ENCODE assay signal across 8 cellular contexts in genomic region chr1:156337052-156337887, GRCh38. TPM values are rescaled to one million over a fixed set of nuclear protein-coding genes. Genes with fewer than 3 reads are reported as not detected.
A peak's percentile ranks its signal among the peaks of the same experiment; 100 is the strongest.
DNase-seq lines count a peak whose midpoint lies in the region; ATAC-seq and TF ChIP-seq lines count a peak whose summit lies in the region.

No MANE protein-coding gene starts in this region.

- H3K4me1 ChIP-seq in cardiac muscle cell (ENCODE audit: low read depth) = peaks cover 9% of the 10 kb centered on the region

- peaks cover 30% of the 10 kb centered on the region for H3K36me3 ChIP-seq in cardiac muscle cell

- peaks cover 54% of the 10 kb centered on the region for H3K36me3 Mint-ChIP-seq in activated naive CD8-positive, alpha-beta T cell treated with anti-CD3 and anti-CD28 coated beads, Interleukin-2, amount 50 U/mL, for 24 hours (ENCODE audit: low read depth)

- no peaks in the 10 kb centered on the region for H3K9me3 ChIP-seq in cardiac muscle cell (ENCODE audit: low read depth)

- ATAC-seq in Right ventricle myocardium inferior = no peak
- no peak for ATAC-seq in activated naive CD8-positive, alpha-beta T cell treated with anti-CD3 and anti-CD28 coated beads, Interleukin-2, amount 50 U/mL, for 24 hours
- ATAC-seq in GM18873 (IDR thresholded peaks at IDR 0.05; ENCODE audit: low FRiP score, unreplicated experiment) = no peak

- H3K27me3 Mint-ChIP-seq in activated naive CD8-positive, alpha-beta T cell treated with anti-CD3 and anti-CD28 coated beads, Interleukin-2, amount 50 U/mL, for 24 hours = peaks cover 4% of the 10 kb centered on the region

- H3K27me3 ChIP-seq in cardiac muscle cell = no peaks in the 10 kb centered on the region

- H3K4me3 Mint-ChIP-seq in activated naive CD8-positive, alpha-beta T cell treated with anti-CD3 and anti-CD28 coated beads, Interleukin-2, amount 50 U/mL, for 24 hours = peak overlapping the region; percentile 100

- peak overlapping the region; percentile 97 for H3K27ac Mint-ChIP-seq in activated naive CD8-positive, alpha-beta T cell treated with anti-CD3 and anti-CD28 coated beads, Interleukin-2, amount 50 U/mL, for 24 hours

- intact Hi-C loops in Right ventricle myocardium inferior (cut with DNase I) = loop anchor here (5.0 kb wide), 1 partner anchor 55 kb away; the partner anchor contains the start of genes SMG5 and TMEM79

- no peak for TF ChIP-seq CTCF in cardiac muscle cell (IDR thresholded peaks at IDR 0.05; ENCODE audit: low read depth, low read length)

- peak overlapping the region; percentile 85 for H3K27ac ChIP-seq in cardiac muscle cell

- peak overlapping the region; percentile 98 for H3K4me3 ChIP-seq in cardiac muscle cell

- H3K4me1 Mint-ChIP-seq in activated naive CD8-positive, alpha-beta T cell treated with anti-CD3 and anti-CD28 coated beads, Interleukin-2, amount 50 U/mL, for 24 hours = peaks cover 46% of the 10 kb centered on the region

- no peak for DNase-seq in cardiac muscle cell (ENCODE audit: low read depth in 1 of 2, low spot score in 1 of 2)
- no peak for DNase-seq in Right ventricle myocardium inferior (ENCODE audit: missing footprints)
- DNase-seq in activated naive CD8-positive, alpha-beta T cell treated with anti-CD3 and anti-CD28 coated beads, Interleukin-2, amount 50 U/mL, for 24 hours = peak; percentile 23
- peak; percentile 18 for DNase-seq in kidney tubule cell (ENCODE audit: low spot score)
- peak; percentile 18 for DNase-seq in superior temporal gyrus (ENCODE audit: extremely low spot score)
- DNase-seq in activated gamma-delta T cell treated with Interleukin-2 at 50 U/mL for 16 hours = no peak
- DNase-seq in activated CD8-positive, alpha-beta memory T cell treated with anti-CD3 and anti-CD28 coated beads for 24 hours = no peak

- no peaks in the 10 kb centered on the region for H3K9me3 Mint-ChIP-seq in activated naive CD8-positive, alpha-beta T cell treated with anti-CD3 and anti-CD28 coated beads, Interleukin-2, amount 50 U/mL, for 24 hours

RNA-seq across cellular contexts. Expression of gene CCT3, which starts 0.8 kb away (rescaled TPM):
- total RNA-seq in cardiac muscle cell = 245 and 330 TPM in 2 replicates
- 282 and 287 TPM in 2 replicates for polyA plus RNA-seq in cardiac muscle cell
- 137 TPM for total RNA-seq in Right ventricle myocardium inferior

RNA-seq across cellular contexts. Expression of gene TSACC, which starts 1.1 kb away (rescaled TPM):
- total RNA-seq in cardiac muscle cell (not detected in 2 replicates), Right ventricle myocardium inferior (not detected)
- 1.1 and 4.7 TPM in 2 replicates for polyA plus RNA-seq in cardiac muscle cell

RNA-seq across cellular contexts. Expression of gene RHBG, which starts 31.7 kb away (rescaled TPM):
- total RNA-seq in cardiac muscle cell (not detected in 2 replicates), Right ventricle myocardium inferior (not detected)
- not detected in 2 replicates for polyA plus RNA-seq in cardiac muscle cell

RNA-seq across cellular contexts. Expression of gene VHLL, which starts 38.2 kb away (rescaled TPM):
- 0.98 TPM in 1 of 2 replicates, not detected in the other for total RNA-seq in cardiac muscle cell
- 0.21 TPM in 1 of 2 replicates, not detected in the other for polyA plus RNA-seq in cardiac muscle cell
- total RNA-seq in Right ventricle myocardium inferior = not detected

RNA-seq across cellular contexts. Expression of gene GLMP, which starts 41.8 kb away (rescaled TPM):
- total RNA-seq in cardiac muscle cell (54.9 and 57.7 TPM in 2 replicates), Right ventricle myocardium inferior (16.4 TPM)
- 49.0 and 55.3 TPM in 2 replicates for polyA plus RNA-seq in cardiac muscle cell

Comparison
In these comparisons a context has a peak if more than half of its experiments do, and no peak if none do; other contexts are left out.
1. DNase-seq: peak in activated naive CD8-positive, alpha-beta T cell treated with anti-CD3 and anti-CD28 coated beads, Interleukin-2, amount 50 U/mL, for 24 hours (single experiment), kidney tubule cell (single experiment) and superior temporal gyrus (single experiment); none in cardiac muscle cell (0 of 2), Right ventricle myocardium inferior (single experiment), activated gamma-delta T cell treated with Interleukin-2 at 50 U/mL for 16 hours (single experiment) and activated CD8-positive, alpha-beta memory T cell treated with anti-CD3 and anti-CD28 coated beads for 24 hours (single experiment).